ENCODE assay signal across 8 cellular contexts in the genomic region with DNA sequence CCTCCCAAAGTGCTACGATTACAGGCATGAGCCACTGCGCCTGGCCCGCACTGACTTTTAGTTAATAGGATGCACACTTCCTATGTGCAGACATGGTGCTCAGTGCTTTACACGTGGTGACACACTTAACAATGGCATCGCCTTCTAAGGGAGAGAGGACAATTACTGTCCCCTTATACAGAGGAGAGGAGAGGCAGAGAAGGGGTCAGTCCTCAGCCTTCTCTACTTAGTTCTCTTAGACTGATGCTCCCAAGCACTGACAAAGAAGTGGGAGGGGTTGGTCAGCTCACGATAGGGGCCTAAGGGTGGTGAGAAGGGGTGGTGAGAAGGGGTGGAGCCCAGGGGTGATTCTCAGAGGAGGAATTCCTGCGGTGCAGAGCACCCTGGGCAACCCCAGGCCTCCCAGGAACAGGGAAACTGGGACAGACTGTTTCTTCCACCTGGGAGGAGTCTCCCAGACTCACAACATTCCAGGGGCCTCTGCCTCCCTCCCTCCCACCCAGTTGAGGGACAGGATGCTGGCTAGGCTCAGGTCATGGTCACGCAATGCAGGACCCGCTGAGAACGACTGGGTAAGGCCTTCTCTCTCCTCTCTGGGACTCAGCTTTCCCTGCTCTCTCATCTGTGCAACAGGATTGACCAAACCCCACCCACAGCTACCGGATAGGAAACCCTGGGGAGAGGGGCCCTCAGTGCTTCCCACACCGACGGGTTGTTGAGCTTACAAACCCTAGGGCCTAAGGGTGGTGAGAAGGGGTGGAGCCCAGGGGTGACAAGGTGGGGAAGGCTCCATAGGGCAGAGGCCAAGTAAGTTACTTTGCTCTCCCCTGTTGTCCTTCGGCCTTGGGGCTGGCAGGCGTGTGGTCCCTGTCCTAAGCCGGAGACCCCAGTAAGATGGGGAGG. TPM values are rescaled to one million over a fixed set of nuclear protein-coding genes. Genes with fewer than 3 reads are reported as not detected.
DNase-seq lines count a peak whose midpoint lies in the region; ATAC-seq and TF ChIP-seq lines count a peak whose summit lies in the region.

No MANE protein-coding gene starts in this region.

- peak; percentile 73 for DNase-seq in A172 (ENCODE audit: low spot score)
- no peak for DNase-seq in GM23338 (ENCODE audit: low spot score)
- no peak for DNase-seq in WERI-Rb-1
- peak; percentile 42 for DNase-seq in fibroblast of gingiva (ENCODE audit: low read depth)
- no peak for DNase-seq in prostate gland (ENCODE audit: low spot score)
- DNase-seq in activated gamma-delta T cell (lab: John Stamatoyannopoulos, UW) = no peak
- DNase-seq in NCI-H510A (lab: John Stamatoyannopoulos, UW) = no peak

- H3K4me2 ChIP-seq in GM23338 = peak overlapping the region; percentile 89

- H4K20me1 ChIP-seq in GM23338 (replicated peaks; ENCODE audit: insufficient read depth) = peaks cover 4% of the 10 kb centered on the region; the same call in 1 of the 2 replicates

- no peaks in the 10 kb centered on the region for H3K9me3 ChIP-seq in WERI-Rb-1 (ENCODE audit: severe bottlenecking)
- H3K9me3 ChIP-seq in prostate gland = no peaks in the 10 kb centered on the region

- H3F3A ChIP-seq in GM23338 (replicated peaks; ENCODE audit: low read depth) = peaks cover 8% of the 10 kb centered on the region

- H3K27me3 ChIP-seq in GM23338 (ENCODE audit: insufficient read depth) = peaks cover 5% of the 10 kb centered on the region; the same call in 1 of the 2 replicates
- H3K27me3 ChIP-seq in WERI-Rb-1 (ENCODE audit: insufficient read depth, low read depth, severe bottlenecking) = no peaks in the 10 kb centered on the region
- no peaks in the 10 kb centered on the region for H3K27me3 ChIP-seq in prostate gland (replicated peaks; ENCODE audit: insufficient read depth)

- ATAC-seq in GM23338 (no peak), GM18511 (IDR thresholded peaks at IDR 0.05; ENCODE audit: unreplicated experiment) (no peak)

- H3K4me1 Mint-ChIP-seq in GM23338 = peaks cover 23% of the 10 kb centered on the region

- no peaks in the 10 kb centered on the region for H3K9me3 Mint-ChIP-seq in GM23338

- H3K9me2 ChIP-seq in GM23338 (ENCODE audit: insufficient read depth) = no peaks in the 10 kb centered on the region

- no peak overlapping the region for H3K27ac ChIP-seq in GM23338 (ENCODE audit: low read depth)
- peak overlapping the region; percentile 95 for H3K27ac ChIP-seq in WERI-Rb-1
- peak overlapping the region; percentile 87 for H3K27ac ChIP-seq in prostate gland

- peaks cover 22% of the 10 kb centered on the region for H3K27me3 Mint-ChIP-seq in GM23338 (ENCODE audit: insufficient read depth, low read depth, poor library complexity)

- intact Hi-C loops in prostate gland (cut with DNase I) = no loop called here

- H3K4me1 ChIP-seq in GM23338 (ENCODE audit: insufficient read depth) = peaks cover 13% of the 10 kb centered on the region
- peaks cover 16% of the 10 kb centered on the region for H3K4me1 ChIP-seq in prostate gland (replicated peaks)

- H3K4me3 Mint-ChIP-seq in GM23338 = peak overlapping the region; percentile 85

- 29% methylated on average over 16 of the region's 16 CpGs for WGBS in prostate gland

- no peaks in the 10 kb centered on the region; the same call in 2 of the 3 replicates for H3K36me3 Mint-ChIP-seq in GM23338 (ENCODE audit: low read depth)

- no peak overlapping the region for H2AFZ ChIP-seq in GM23338

- TF ChIP-seq CTCF in GM23338 (conservative IDR thresholded peaks at IDR 0.05; ENCODE audit: low read depth in 2 of 2) = no peak
- TF ChIP-seq CTCF in WERI-Rb-1 (IDR thresholded peaks at IDR 0.05; ENCODE audit: low read depth, low read length) = no peak
- no peak for TF ChIP-seq CTCF in prostate gland (IDR thresholded peaks at IDR 0.05)

- no peak overlapping the region for H3K27ac Mint-ChIP-seq in GM23338

- H3K4me3 ChIP-seq in GM23338 (peak overlapping the region; percentile 80), WERI-Rb-1 (ENCODE audit: low read depth, low read length) (peak overlapping the region; percentile 69), prostate gland (peak overlapping the region; percentile 56 to 98)

- TF ChIP-seq POLR2A in prostate gland (IDR thresholded peaks at IDR 0.05) = no peak

- peaks cover 21% of the 10 kb centered on the region for H3K79me2 ChIP-seq in GM23338 (replicated peaks; ENCODE audit: insufficient read depth)

- H3K36me3 ChIP-seq in GM23338 (ENCODE audit: insufficient read depth) = no peaks in the 10 kb centered on the region
- H3K36me3 ChIP-seq in WERI-Rb-1 = peaks cover 6% of the 10 kb centered on the region
- no peaks in the 10 kb centered on the region for H3K36me3 ChIP-seq in prostate gland

TF ChIP-seq in GM23338, 12 proteins besides CTCF, POLR2A, EP300 and RAD21:
- no peak for TF ChIP-seq NANOG (IDR thresholded peaks at IDR 0.05; ENCODE audit: borderline replicate concordance)

RNA-seq across cellular contexts. Expression of a gene that starts 1.6 kb away (rescaled TPM):
- 56.0 and 61.8 TPM in 2 replicates for total RNA-seq in A172 (2014; rRNA removed; shearing (Covaris generic))
- 24.1 and 30.4 TPM in 2 replicates for total RNA-seq in GM23338 (2014; rRNA removed; shearing (Covaris generic))
- 16.7 and 19.4 TPM in 2 replicates for polyA plus RNA-seq in GM23338 (2016; fragmentation: Nextera tagmentation; extraction: Ambion mirVana)
- total RNA-seq in prostate gland = 10 to 100 TPM; 46.6 to 73.1 TPM

RNA-seq across cellular contexts. Expression of a gene that starts 9.3 kb away (rescaled TPM):
- 197 and 201 TPM in 2 replicates for total RNA-seq in A172 (2014; rRNA removed; shearing (Covaris generic))
- 184 and 235 TPM in 2 replicates for total RNA-seq in GM23338 (2014; rRNA removed; shearing (Covaris generic))
- polyA plus RNA-seq in GM23338 (2016; fragmentation: Nextera tagmentation; extraction: Ambion mirVana) = 27.4 and 32.8 TPM in 2 replicates
- 10 to 100 TPM; 30.9 to 34.7 TPM for total RNA-seq in prostate gland

RNA-seq across cellular contexts. Expression of a gene that starts 40.1 kb away (rescaled TPM):
- total RNA-seq in A172 (2014; rRNA removed; shearing (Covaris generic)) = 29.6 and 45.8 TPM in 2 replicates
- 51.0 and 57.6 TPM in 2 replicates for total RNA-seq in GM23338 (2014; rRNA removed; shearing (Covaris generic))
- 18.4 and 19.1 TPM in 2 replicates for polyA plus RNA-seq in GM23338 (2016; fragmentation: Nextera tagmentation; extraction: Ambion mirVana)
- total RNA-seq in prostate gland = 10 to 100 TPM; 63.9 to 73.7 TPM

Comparison
In these comparisons a context has a peak if more than half of its experiments do, and no peak if none do; other contexts are left out.
1. DNase-seq: peak in A172 (single experiment) and fibroblast of gingiva (single experiment); none in GM23338 (single experiment), WERI-Rb-1 (single experiment), prostate gland (single experiment), activated gamma-delta T cell (single experiment) and NCI-H510A (single experiment).
2. Peak in every context shown above with its lines, with median percentiles within 50 percentile points of each other: H3K4me3 ChIP-seq.